ENCODE assay signal across 1 cellular context in genomic region chr17:79081571-79082276, GRCh38.
TF ChIP-seq lines count a peak whose summit lies in the region.

No MANE protein-coding gene starts in this region.

TF ChIP-seq in HEK293, 187 proteins besides CTCF, POLR2A, EP300 and RAD21 (continued from another document):
- TF ChIP-seq ELK4 (IDR thresholded peaks at IDR 0.05; ENCODE audit: borderline replicate concordance, low read depth, low read length), result no peak
- no peak for TF ChIP-seq PATZ1 (tag by site-specific recombination; IDR thresholded peaks at IDR 0.05)
- TF ChIP-seq SCRT1 (tag by site-specific recombination; IDR thresholded peaks at IDR 0.05; ENCODE audit: borderline replicate concordance), result no peak
- TF ChIP-seq FEZF1 (tag by site-specific recombination; IDR thresholded peaks at IDR 0.05), result no peak
- TF ChIP-seq ZSCAN30 (tag by site-specific recombination; IDR thresholded peaks at IDR 0.05), result no peak
